Comparison of ENCODE assay signal across 15 cellular contexts in the genomic region with DNA sequence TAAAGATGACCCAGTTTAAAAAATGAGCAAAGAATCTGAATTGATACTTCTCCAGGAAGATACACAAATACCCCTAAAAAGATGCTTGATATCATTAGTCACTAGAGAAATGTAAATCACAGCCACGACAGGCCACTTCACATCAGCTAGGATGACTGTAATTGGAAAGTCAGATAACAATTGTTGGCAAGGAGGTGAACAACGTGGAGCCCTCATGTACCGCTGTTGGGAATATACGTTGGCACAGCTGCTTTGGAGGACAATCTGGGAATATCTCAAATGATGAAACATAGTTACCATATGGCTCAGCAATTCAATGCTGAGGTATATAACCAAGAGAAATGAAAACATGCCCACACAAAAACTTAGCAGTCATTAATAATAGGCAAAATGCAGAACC.
DNase-seq lines count a peak whose midpoint lies in the region; ATAC-seq and TF ChIP-seq lines count a peak whose summit lies in the region.
"Had no signal": no experiment of that assay in that cellular context is flagged by ENCODE, and none has a peak within 500 bp of the region (broad histone marks: within the 10 kb centered on the region; RNA-seq: fewer than 3 reads in every experiment).

No MANE protein-coding gene starts in this region.

- no peaks in the 10 kb centered on the region for H3K4me1 ChIP-seq in right lobe of liver
- H3K4me1 ChIP-seq: ascending aorta had no signal

- no peaks in the 10 kb centered on the region for H3K9me3 Mint-ChIP-seq in activated naive CD4-positive, alpha-beta T cell treated with anti-CD3 and anti-CD28 coated beads for 36 hours
- H3K9me3 Mint-ChIP-seq: activated CD4-positive, alpha-beta T cell treated with anti-CD3 and anti-CD28 coated beads, Interleukin-2, amount 10 ng/mL, durations not matched to agents 24 days and 14 days; stimulated activated effector memory CD8-positive, alpha-beta T cell treated with anti-CD3 and anti-CD28 coated beads, Interleukin-12 subunit alpha, Interleukin-12 subunit beta, amount 100 ng/mL, for 72 hours had no signal

- H3K4me3 ChIP-seq in brain microvascular endothelial cell (ENCODE audit: low read depth, low read length) (no peak overlapping the region), right lobe of liver (no peak overlapping the region)
- H3K4me3 ChIP-seq: ascending aorta, coronary artery had no signal

- H3K36me3 ChIP-seq in brain microvascular endothelial cell (replicated peaks) (peaks cover under 1% of the 10 kb centered on the region), right lobe of liver (peaks cover 0 to 7% (median 0%) of the 10 kb centered on the region in 4 donors)

- no peak overlapping the region for H3K27ac Mint-ChIP-seq in activated naive CD4-positive, alpha-beta T cell treated with anti-CD3 and anti-CD28 coated beads for 36 hours
- H3K27ac Mint-ChIP-seq: activated CD4-positive, alpha-beta T cell treated with anti-CD3 and anti-CD28 coated beads, Interleukin-2, amount 10 ng/mL, durations not matched to agents 24 days and 14 days; nephron progenitor cell; stimulated activated effector memory CD8-positive, alpha-beta T cell treated with anti-CD3 and anti-CD28 coated beads, Interleukin-12 subunit alpha, Interleukin-12 subunit beta, amount 100 ng/mL, for 72 hours had no signal

- H3K4me3 Mint-ChIP-seq in activated naive CD4-positive, alpha-beta T cell treated with anti-CD3 and anti-CD28 coated beads for 36 hours, result no peak overlapping the region
- H3K4me3 Mint-ChIP-seq: activated CD4-positive, alpha-beta T cell treated with anti-CD3 and anti-CD28 coated beads, Interleukin-2, amount 10 ng/mL, durations not matched to agents 24 days and 14 days; nephron progenitor cell; stimulated activated effector memory CD8-positive, alpha-beta T cell treated with anti-CD3 and anti-CD28 coated beads, Interleukin-12 subunit alpha, Interleukin-12 subunit beta, amount 100 ng/mL, for 72 hours had no signal

- WGBS in right lobe of liver (ENCODE audit: insufficient coverage, low coverage, low lambda C conversion rate, missing lambda C conversion rate), result 70% methylated on average over 4 of the region's 4 CpGs

- ATAC-seq in GM21529 (IDR thresholded peaks at IDR 0.05; ENCODE audit: unreplicated experiment) (no peak), right lobe of liver (no peak)
- ATAC-seq: esophagus mucosa; stimulated activated effector memory CD8-positive, alpha-beta T cell treated with anti-CD3 and anti-CD28 coated beads, Interleukin-12 subunit alpha, Interleukin-12 subunit beta, amount 100 ng/mL, for 72 hours had no signal

- H3K4me1 Mint-ChIP-seq in activated naive CD4-positive, alpha-beta T cell treated with anti-CD3 and anti-CD28 coated beads for 36 hours (ENCODE audit: low read depth), result no peaks in the 10 kb centered on the region
- H3K4me1 Mint-ChIP-seq: activated CD4-positive, alpha-beta T cell treated with anti-CD3 and anti-CD28 coated beads, Interleukin-2, amount 10 ng/mL, durations not matched to agents 24 days and 14 days; nephron progenitor cell; stimulated activated effector memory CD8-positive, alpha-beta T cell treated with anti-CD3 and anti-CD28 coated beads, Interleukin-12 subunit alpha, Interleukin-12 subunit beta, amount 100 ng/mL, for 72 hours had no signal

- intact Hi-C loops in activated naive CD4-positive, alpha-beta T cell treated with anti-CD3 and anti-CD28 coated beads for 36 hours (cut with micrococcal nuclease), result loop anchor here (10.0 kb wide), 1 partner anchor 141 kb away; no protein-coding TSS in a partner anchor
- intact Hi-C loops in right lobe of liver (cut with DNase I), result no loop called here

- H3K27me3 Mint-ChIP-seq in activated naive CD4-positive, alpha-beta T cell treated with anti-CD3 and anti-CD28 coated beads for 36 hours (ENCODE audit: low read depth), result peaks cover 7% of the 10 kb centered on the region
- H3K27me3 Mint-ChIP-seq: activated CD4-positive, alpha-beta T cell treated with anti-CD3 and anti-CD28 coated beads, Interleukin-2, amount 10 ng/mL, durations not matched to agents 24 days and 14 days had no signal

- peak; percentile 6 for DNase-seq in EH (ENCODE audit: low read depth)
- DNase-seq in NCI-H1694 (lab: John Stamatoyannopoulos, UW), result peak; percentile 60
- DNase-seq in brain microvascular endothelial cell, result peak; percentile 6
- DNase-seq in iris pigment epithelial cell (ENCODE audit: low read depth), result peak; percentile 14
- DNase-seq in activated naive CD4-positive, alpha-beta T cell treated with anti-CD3 and anti-CD28 coated beads for 36 hours, result no peak
- no peak for DNase-seq in right lobe of liver
- DNase-seq: activated CD4-positive, alpha-beta T cell treated with anti-CD3 and anti-CD28 coated beads, Interleukin-2, amount 10 ng/mL, durations not matched to agents 24 days and 14 days; activated naive CD4-positive, alpha-beta T cell; NCI-H2107; nephron progenitor cell had no signal

- CTCF ChIA-PET in activated naive CD4-positive, alpha-beta T cell treated with anti-CD3 and anti-CD28 coated beads for 36 hours (lab: Charles Lee), result no interaction called here

- TF ChIP-seq CTCF in brain microvascular endothelial cell (IDR thresholded peaks at IDR 0.05; ENCODE audit: low read depth, low read length, missing control alignments), result no peak
- TF ChIP-seq CTCF in right lobe of liver (IDR thresholded peaks at IDR 0.05), result no peak

- no peak for TF ChIP-seq POLR2A in right lobe of liver (IDR thresholded peaks at IDR 0.05)

- peaks cover 5% of the 10 kb centered on the region for H3K36me3 Mint-ChIP-seq in activated naive CD4-positive, alpha-beta T cell treated with anti-CD3 and anti-CD28 coated beads for 36 hours (ENCODE audit: low read depth)

- no peaks in the 10 kb centered on the region for H3K27me3 ChIP-seq in brain microvascular endothelial cell (replicated peaks)
- H3K27me3 ChIP-seq in right lobe of liver, result no peaks in the 10 kb centered on the region
- H3K27me3 ChIP-seq: ascending aorta had no signal

- H3K9me3 ChIP-seq in right lobe of liver, result no peaks in the 10 kb centered on the region
- H3K9me3 ChIP-seq: ascending aorta had no signal

- in situ Hi-C loops in brain microvascular endothelial cell (cut with HindIII; ENCODE audit: low pct_ligation_motif_present, low sequenced_read_pairs), result no loop called here

- H3K27ac ChIP-seq in brain microvascular endothelial cell, result no peak overlapping the region
- H3K27ac ChIP-seq in right lobe of liver, result no peak overlapping the region
- H3K27ac ChIP-seq: ascending aorta, coronary artery had no signal

Comparison
In these comparisons a context has a peak if more than half of its experiments do, and no peak if none do; other contexts are left out.
1. DNase-seq: peak in EH (single experiment), NCI-H1694 (single experiment), brain microvascular endothelial cell (single experiment) and iris pigment epithelial cell (single experiment); none in activated naive CD4-positive, alpha-beta T cell treated with anti-CD3 and anti-CD28 coated beads for 36 hours (single experiment) and right lobe of liver (0 of 3).